In genomic region chr15:98609144-98609852, GRCh38 we compare ENCODE assay signal across 12 cellular contexts. TPM values are rescaled to one million over a fixed set of nuclear protein-coding genes. Genes with fewer than 3 reads are reported as not detected.
DNase-seq lines count a peak whose midpoint lies in the region; ATAC-seq, FAIRE-seq and TF ChIP-seq lines count a peak whose summit lies in the region.
"Had no signal": no experiment of that assay in that cellular context is flagged by ENCODE, and none has a peak within 500 bp of the region (broad histone marks: within the 10 kb centered on the region; RNA-seq: fewer than 3 reads in every experiment).

No MANE protein-coding gene starts in this region.

- no peaks in the 10 kb centered on the region for H3K36me3 Mint-ChIP-seq in endodermal cell (ENCODE audit: low read depth)
- H3K36me3 Mint-ChIP-seq in naive thymus-derived CD4-positive, alpha-beta T cell: no peaks in the 10 kb centered on the region
- no peaks in the 10 kb centered on the region for H3K36me3 Mint-ChIP-seq in stimulated activated memory B cell treated with anti-CD40 and anti-IgM and Interleukin-4, amounts not matched to agents 10 μg/mL and 1 μg/mL and 100 μg/mL, for 72 hours

- no peak overlapping the region for H3K9ac ChIP-seq in endodermal cell (ENCODE audit: extremely low read depth, low read length, poor library complexity, severe bottlenecking)

- no peaks in the 10 kb centered on the region for H3K9me3 ChIP-seq in MG63
- H3K9me3 ChIP-seq in endodermal cell (ENCODE audit: control insufficient read depth, low read length): no peaks in the 10 kb centered on the region
- no peaks in the 10 kb centered on the region for H3K9me3 ChIP-seq in naive thymus-derived CD4-positive, alpha-beta T cell (ENCODE audit: control insufficient read depth in 2 of 3, low read length in 3 of 3)

- H3K27ac ChIP-seq in endodermal cell (ENCODE audit: low read depth, low read length): no peak overlapping the region
- no peak overlapping the region for H3K27ac ChIP-seq in naive thymus-derived CD4-positive, alpha-beta T cell (ENCODE audit: low read depth, low read length)

- no peaks in the 10 kb centered on the region for H3K9me3 Mint-ChIP-seq in endodermal cell
- no peaks in the 10 kb centered on the region for H3K9me3 Mint-ChIP-seq in naive thymus-derived CD4-positive, alpha-beta T cell
- H3K9me3 Mint-ChIP-seq in stimulated activated memory B cell treated with anti-CD40 and anti-IgM and Interleukin-4, amounts not matched to agents 10 μg/mL and 1 μg/mL and 100 μg/mL, for 72 hours: no peaks in the 10 kb centered on the region
- H3K9me3 Mint-ChIP-seq: activated T-helper 1 cell treated with anti-CD3 and anti-CD28 coated beads, Interleukin-12 subunit alpha, Interleukin-12 subunit beta, Interleukin-2, Interleukin-4 antibody, amounts not matched to agents 30 ng/mL and 10 ng/mL and 1 ng/mL, durations not matched to agents 14 hours and 24 hours and 36 hours had no signal

- no peak for ATAC-seq in naive thymus-derived CD4-positive, alpha-beta T cell
- no peak for ATAC-seq in stimulated activated memory B cell treated with anti-CD40 and anti-IgM and Interleukin-4, amounts not matched to agents 10 μg/mL and 1 μg/mL and 100 μg/mL, for 72 hours

- no peaks in the 10 kb centered on the region for H3K4me1 ChIP-seq in endodermal cell (ENCODE audit: control insufficient read depth, insufficient read depth, low read length)
- peaks cover 0 to 14% of the 10 kb centered on the region in 2 donors for H3K4me1 ChIP-seq in naive thymus-derived CD4-positive, alpha-beta T cell (ENCODE audit: control insufficient read depth in 2 of 2, insufficient read depth in 2 of 2, low read length in 2 of 2)

- WGBS in endodermal cell (ENCODE audit: insufficient coverage in 1 of 2, insufficient read length in 1 of 2), 2 experiments: 71 to 72% methylated on average over 8 to 9 of the region's 9 CpGs

- TF ChIP-seq CTCF in endodermal cell (conservative IDR thresholded peaks at IDR 0.05): no peak

- intact Hi-C loops in naive thymus-derived CD4-positive, alpha-beta T cell (cut with micrococcal nuclease): no loop called here

- CTCF ChIA-PET in naive thymus-derived CD4-positive, alpha-beta T cell (lab: Charles Lee): no interaction called here

- H3K4me3 Mint-ChIP-seq in endodermal cell: no peak overlapping the region
- peak overlapping the region in 1 of 10 donors; percentile 24 for H3K4me3 Mint-ChIP-seq in naive thymus-derived CD4-positive, alpha-beta T cell
- H3K4me3 Mint-ChIP-seq in stimulated activated memory B cell treated with anti-CD40 and anti-IgM and Interleukin-4, amounts not matched to agents 10 μg/mL and 1 μg/mL and 100 μg/mL, for 72 hours: no peak overlapping the region
- H3K4me3 Mint-ChIP-seq: activated T-helper 1 cell treated with anti-CD3 and anti-CD28 coated beads, Interleukin-12 subunit alpha, Interleukin-12 subunit beta, Interleukin-2, Interleukin-4 antibody, amounts not matched to agents 30 ng/mL and 10 ng/mL and 1 ng/mL, durations not matched to agents 14 hours and 24 hours and 36 hours had no signal

- no peak overlapping the region for H3K4me3 ChIP-seq in MG63
- no peak overlapping the region for H3K4me3 ChIP-seq in endodermal cell (ENCODE audit: low read length)
- no peak overlapping the region for H3K4me3 ChIP-seq in naive thymus-derived CD4-positive, alpha-beta T cell (ENCODE audit: low read length)

- H3K27ac Mint-ChIP-seq in endodermal cell: peak overlapping the region; percentile 49
- peak overlapping the region in 2 of 9 donors; percentile 12 to 77 for H3K27ac Mint-ChIP-seq in naive thymus-derived CD4-positive, alpha-beta T cell
- H3K27ac Mint-ChIP-seq in stimulated activated memory B cell treated with anti-CD40 and anti-IgM and Interleukin-4, amounts not matched to agents 10 μg/mL and 1 μg/mL and 100 μg/mL, for 72 hours: no peak overlapping the region
- H3K27ac Mint-ChIP-seq: activated T-helper 1 cell treated with anti-CD3 and anti-CD28 coated beads, Interleukin-12 subunit alpha, Interleukin-12 subunit beta, Interleukin-2, Interleukin-4 antibody, amounts not matched to agents 30 ng/mL and 10 ng/mL and 1 ng/mL, durations not matched to agents 14 hours and 24 hours and 36 hours had no signal

- POLR2A ChIA-PET in naive thymus-derived CD4-positive, alpha-beta T cell (lab: Charles Lee): no interaction called here

- no peaks in the 10 kb centered on the region for H3K27me3 Mint-ChIP-seq in endodermal cell (ENCODE audit: insufficient read depth)
- peaks cover 0 to 9% (median 0%) of the 10 kb centered on the region in 5 donors for H3K27me3 Mint-ChIP-seq in naive thymus-derived CD4-positive, alpha-beta T cell
- H3K27me3 Mint-ChIP-seq in stimulated activated memory B cell treated with anti-CD40 and anti-IgM and Interleukin-4, amounts not matched to agents 10 μg/mL and 1 μg/mL and 100 μg/mL, for 72 hours: peaks cover 11% of the 10 kb centered on the region

- DNase-seq in MG63 (peak; percentile 84), endodermal cell (peak; percentile 89), non-pigmented ciliary epithelial cell (ENCODE audit: low read depth) (peak; percentile 23), superior temporal gyrus (ENCODE audit: extremely low spot score) (no peak), NCI-H2081 (lab: John Stamatoyannopoulos, UW) (no peak)
- no peak for DNase-seq in naive thymus-derived CD4-positive, alpha-beta T cell
- DNase-seq: DMS53, NCI-H524, retina had no signal

- H3K27me3 ChIP-seq in MG63 (no peaks in the 10 kb centered on the region), endodermal cell (ENCODE audit: control insufficient read depth, insufficient read depth, low read length, poor library complexity, severe bottlenecking) (no peaks in the 10 kb centered on the region)
- H3K27me3 ChIP-seq in naive thymus-derived CD4-positive, alpha-beta T cell (ENCODE audit: control insufficient read depth in 2 of 2, insufficient read depth in 2 of 2, low read length in 2 of 2): no peaks in the 10 kb centered on the region

- FAIRE-seq in G401.6 (lab: Jason Lieb, UNC): peak; percentile 98

- no peaks in the 10 kb centered on the region for H3K36me3 ChIP-seq in MG63
- no peaks in the 10 kb centered on the region for H3K36me3 ChIP-seq in endodermal cell (ENCODE audit: control insufficient read depth, insufficient read depth, low read length)
- H3K36me3 ChIP-seq in naive thymus-derived CD4-positive, alpha-beta T cell (ENCODE audit: control insufficient read depth in 2 of 3, insufficient read depth in 3 of 3, low read length in 3 of 3): no peaks in the 10 kb centered on the region

- H3K4me1 Mint-ChIP-seq in endodermal cell: peaks cover 4% of the 10 kb centered on the region
- H3K4me1 Mint-ChIP-seq in naive thymus-derived CD4-positive, alpha-beta T cell: peaks cover 0 to 19% (median 12%) of the 10 kb centered on the region in 7 donors
- H3K4me1 Mint-ChIP-seq in stimulated activated memory B cell treated with anti-CD40 and anti-IgM and Interleukin-4, amounts not matched to agents 10 μg/mL and 1 μg/mL and 100 μg/mL, for 72 hours: no peaks in the 10 kb centered on the region

RNA-seq across cellular contexts. Expression of gene IGF1R, which starts 39.0 kb away (rescaled TPM):
- total RNA-seq in MG63 (2014; rRNA removed; shearing (Covaris generic); ENCODE audit: low replicate concordance): 2.5 and 24.6 TPM in 2 replicates
- total RNA-seq in endodermal cell: 100 to 1,000 TPM; 115 to 119 TPM
- polyA plus RNA-seq in endodermal cell (2013, experiment 1 of 2): 54.4 TPM
- polyA plus RNA-seq in endodermal cell (2013, experiment 2 of 2): 50.2 TPM
- 100 to 1,000 TPM in 3 of 5 experiments, 10 to 100 TPM in 2; 37.4 to 167 (median 124) TPM for total RNA-seq in naive thymus-derived CD4-positive, alpha-beta T cell
- 10 to 100 TPM in 1 of 2 donors, 1 to 10 TPM in 1; 8.4 to 10.7 TPM for polyA plus RNA-seq in naive thymus-derived CD4-positive, alpha-beta T cell

Comparison
In these comparisons a context has a peak if more than half of its experiments do, and no peak if none do; other contexts are left out.
1. DNase-seq: peak in MG63 (single experiment), endodermal cell (single experiment) and non-pigmented ciliary epithelial cell (single experiment); none in superior temporal gyrus (single experiment), naive thymus-derived CD4-positive, alpha-beta T cell (0 of 9) and NCI-H2081 (0 of 2).